ENCODE assay signal across 8 cellular contexts in the genomic region with DNA sequence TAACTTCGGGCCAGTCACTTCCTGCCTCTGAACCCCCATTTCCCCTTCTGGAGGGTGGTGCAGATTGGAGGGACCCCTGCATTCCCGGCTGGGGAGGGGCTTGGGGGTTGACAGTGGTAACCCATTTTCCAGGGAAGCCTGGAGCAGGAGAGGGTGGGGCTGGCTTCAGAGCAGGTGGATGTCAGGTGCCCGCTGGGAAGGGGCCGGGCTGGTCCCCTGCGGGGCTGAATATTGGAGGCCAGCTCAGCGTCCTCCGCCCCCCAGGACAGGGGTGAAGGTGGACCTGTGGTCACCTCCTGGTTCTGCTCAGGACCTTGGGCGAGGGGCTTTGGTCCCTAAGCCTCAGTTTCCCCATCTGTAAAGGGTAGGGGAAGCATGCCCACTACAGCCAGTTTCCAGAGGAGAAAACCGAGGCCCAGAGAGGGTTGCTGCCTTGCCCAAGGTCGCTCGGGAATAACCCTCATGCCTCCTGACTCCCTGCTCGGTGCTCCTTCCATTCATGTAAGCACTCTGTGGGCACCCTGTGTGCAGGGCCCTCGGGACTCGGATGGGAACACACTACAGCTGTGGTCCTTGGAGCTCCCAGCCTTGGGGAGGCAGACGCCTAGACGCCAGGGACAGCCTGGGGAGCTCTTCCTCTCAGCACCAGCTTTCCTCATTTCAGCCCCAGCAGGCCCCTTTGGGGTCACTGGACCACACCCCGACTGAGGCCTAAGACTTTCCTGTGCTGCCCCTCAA. TPM values are rescaled to one million over a fixed set of nuclear protein-coding genes. Genes with fewer than 3 reads are reported as not detected.
A peak's percentile ranks its signal among the peaks of the same experiment; 100 is the strongest.
DNase-seq lines count a peak whose midpoint lies in the region; ATAC-seq and TF ChIP-seq lines count a peak whose summit lies in the region.

No MANE protein-coding gene starts in this region.

- peak overlapping the region; percentile 79 for H3K4me3 Mint-ChIP-seq in activated CD8-positive, alpha-beta T cell treated with anti-CD3 and anti-CD28 coated beads for 36 hours
- peak overlapping the region; percentile 85 for H3K4me3 Mint-ChIP-seq in stimulated activated naive CD8-positive, alpha-beta T cell treated with anti-CD3 and anti-CD28 coated beads, Interleukin-15, Interleukin-2, amounts not matched to agents 100 ng/mL and 50 ng/mL, for 24 hours

- POLR2A ChIA-PET in activated CD8-positive, alpha-beta T cell treated with anti-CD3 and anti-CD28 coated beads for 36 hours (lab: Charles Lee), result interaction anchor here (0.6 to 1.9 kb wide), 3 partner anchors 13 to 114 kb away, joined by 3 to 6 read pairs (median 3); no protein-coding TSS in a partner anchor

- H3K36me3 ChIP-seq in iPS-18a (ENCODE audit: control insufficient read depth, low read depth, low read length), result peaks cover 2% of the 10 kb centered on the region

- peaks cover 23% of the 10 kb centered on the region for H3K27me3 ChIP-seq in iPS-18a (ENCODE audit: control insufficient read depth, insufficient read depth, low read length)

- no peaks in the 10 kb centered on the region for H3K9me3 ChIP-seq in iPS-18a (ENCODE audit: control insufficient read depth, low read depth, low read length)

- H3K4me1 Mint-ChIP-seq in activated CD8-positive, alpha-beta T cell treated with anti-CD3 and anti-CD28 coated beads for 36 hours (ENCODE audit: low read depth), result peaks cover 4% of the 10 kb centered on the region
- H3K4me1 Mint-ChIP-seq in stimulated activated naive CD8-positive, alpha-beta T cell treated with anti-CD3 and anti-CD28 coated beads, Interleukin-15, Interleukin-2, amounts not matched to agents 100 ng/mL and 50 ng/mL, for 24 hours (ENCODE audit: low read depth), result peaks cover 13% of the 10 kb centered on the region

- DNase-seq in activated CD8-positive, alpha-beta T cell treated with anti-CD3 and anti-CD28 coated beads for 36 hours, result no peak
- no peak for DNase-seq in occipital lobe (lab: John Stamatoyannopoulos, UW)
- DNase-seq in NOMO-1 treated with dmso at 0.1 percent for 144 hours (lab: John Stamatoyannopoulos, UW; ENCODE audit: unreplicated experiment), result no peak
- DNase-seq in midbrain (lab: John Stamatoyannopoulos, UW), result no peak

- CTCF ChIA-PET in activated CD8-positive, alpha-beta T cell treated with anti-CD3 and anti-CD28 coated beads for 36 hours (lab: Charles Lee), result interaction anchor here (1.7 kb wide), 1 partner anchor 29 kb away, joined by 5 read pairs; no protein-coding TSS in a partner anchor

- H3K27me3 Mint-ChIP-seq in activated CD8-positive, alpha-beta T cell treated with anti-CD3 and anti-CD28 coated beads for 36 hours, result no peaks in the 10 kb centered on the region
- no peaks in the 10 kb centered on the region for H3K27me3 Mint-ChIP-seq in stimulated activated naive CD8-positive, alpha-beta T cell treated with anti-CD3 and anti-CD28 coated beads, Interleukin-15, Interleukin-2, amounts not matched to agents 100 ng/mL and 50 ng/mL, for 24 hours

- H3K36me3 Mint-ChIP-seq in activated CD8-positive, alpha-beta T cell treated with anti-CD3 and anti-CD28 coated beads for 36 hours (ENCODE audit: low read depth), result peaks cover 18% of the 10 kb centered on the region
- H3K36me3 Mint-ChIP-seq in stimulated activated naive CD8-positive, alpha-beta T cell treated with anti-CD3 and anti-CD28 coated beads, Interleukin-15, Interleukin-2, amounts not matched to agents 100 ng/mL and 50 ng/mL, for 24 hours (ENCODE audit: low read depth), result peaks cover 27% of the 10 kb centered on the region

- ATAC-seq in HG02678 (IDR thresholded peaks at IDR 0.05; ENCODE audit: unreplicated experiment) (peak; percentile 2), HG03354 (IDR thresholded peaks at IDR 0.05; ENCODE audit: poor library complexity, severe bottlenecking, unreplicated experiment) (no peak)
- no peak for ATAC-seq in activated CD8-positive, alpha-beta T cell treated with anti-CD3 and anti-CD28 coated beads for 36 hours

- no peaks in the 10 kb centered on the region for H3K4me1 ChIP-seq in iPS-18a (ENCODE audit: control insufficient read depth, low read depth, low read length)

- H3K9ac ChIP-seq in iPS-18a (ENCODE audit: low read length), result peak overlapping the region; percentile 45

- H3K9me3 Mint-ChIP-seq in activated CD8-positive, alpha-beta T cell treated with anti-CD3 and anti-CD28 coated beads for 36 hours, result no peaks in the 10 kb centered on the region
- no peaks in the 10 kb centered on the region for H3K9me3 Mint-ChIP-seq in stimulated activated naive CD8-positive, alpha-beta T cell treated with anti-CD3 and anti-CD28 coated beads, Interleukin-15, Interleukin-2, amounts not matched to agents 100 ng/mL and 50 ng/mL, for 24 hours

- TF ChIP-seq CTCF in activated CD8-positive, alpha-beta T cell treated with anti-CD3 and anti-CD28 coated beads for 36 hours (IDR thresholded peaks at IDR 0.05), result no peak

- intact Hi-C loops in activated CD8-positive, alpha-beta T cell treated with anti-CD3 and anti-CD28 coated beads for 36 hours (cut with micrococcal nuclease), result no loop called here

- peak overlapping the region; percentile 83 for H3K27ac Mint-ChIP-seq in activated CD8-positive, alpha-beta T cell treated with anti-CD3 and anti-CD28 coated beads for 36 hours
- peak overlapping the region; percentile 61 for H3K27ac Mint-ChIP-seq in stimulated activated naive CD8-positive, alpha-beta T cell treated with anti-CD3 and anti-CD28 coated beads, Interleukin-15, Interleukin-2, amounts not matched to agents 100 ng/mL and 50 ng/mL, for 24 hours

- H3K27ac ChIP-seq in iPS-18a (ENCODE audit: low read length), result no peak overlapping the region

- H3K4me3 ChIP-seq in iPS-18a (ENCODE audit: low read length), result peak overlapping the region; percentile 83

RNA-seq across cellular contexts. Expression of a gene that starts 0.7 kb away (rescaled TPM):
- total RNA-seq in activated CD8-positive, alpha-beta T cell treated with anti-CD3 and anti-CD28 coated beads for 36 hours, result 10 to 100 TPM; 10.8 to 13.0 TPM
- total RNA-seq in occipital lobe, result 6.9 TPM
